In the genomic region with DNA sequence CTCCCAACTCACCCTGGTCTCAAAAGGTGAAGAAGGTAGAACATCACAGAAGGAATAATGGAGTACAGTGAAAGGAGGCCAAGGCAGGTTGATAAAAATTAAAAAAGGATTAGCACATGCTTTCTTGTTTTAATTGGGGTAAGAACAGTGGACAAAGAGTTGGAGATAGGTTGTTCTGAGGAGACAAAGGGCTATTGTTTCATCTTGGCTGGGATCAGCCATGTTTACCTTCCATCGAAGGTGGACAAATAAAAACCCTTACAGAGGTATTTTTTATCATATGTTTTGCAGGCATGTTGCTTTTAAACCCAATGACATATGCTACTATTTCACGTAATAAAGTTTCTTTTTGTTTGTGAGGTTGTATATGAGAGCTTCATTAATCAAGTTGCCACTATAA, we compare ENCODE assay signal across 34 cellular contexts. TPM values are rescaled to one million over a fixed set of nuclear protein-coding genes. Genes with fewer than 3 reads are reported as not detected.
"Had no signal": no experiment of that assay in that cellular context is flagged by ENCODE, and none has a peak within 500 bp of the region (broad histone marks: within the 10 kb centered on the region; RNA-seq: fewer than 3 reads in every experiment).

No MANE protein-coding gene starts in this region.

- H3K9me3 ChIP-seq: esophagus muscularis mucosa, gastroesophageal sphincter, heart left ventricle, neutrophil, pancreas, right atrium auricular region, sigmoid colon, testis, tibial artery had no signal

- H3K79me2 ChIP-seq: hepatocyte had no signal

- H3K27me3 ChIP-seq: esophagus muscularis mucosa, foreskin keratinocyte, gastroesophageal sphincter, heart left ventricle, hepatocyte, neutrophil, pancreas, right atrium auricular region, sigmoid colon, testis, tibial artery had no signal

- H3K4me3 ChIP-seq: esophagus muscularis mucosa, gastroesophageal sphincter, heart left ventricle, hepatocyte, lung, pancreas, right atrium auricular region, sigmoid colon, testis, tibial artery had no signal

- H3K9me3 Mint-ChIP-seq: memory B cell; natural killer cell; stimulated activated memory B cell treated with anti-CD40 and anti-IgM and Interleukin-4, amounts not matched to agents 10 μg/mL and 1 μg/mL and 100 μg/mL, for 72 hours; type B pancreatic cell had no signal

- H3K27me3 Mint-ChIP-seq: memory B cell; stimulated activated memory B cell treated with anti-CD40 and anti-IgM and Interleukin-4, amounts not matched to agents 10 μg/mL and 1 μg/mL and 100 μg/mL, for 72 hours; type B pancreatic cell had no signal

- H3K4me2 ChIP-seq: hepatocyte had no signal

- DNase-seq: cortex of kidney; effector CD4-positive, alpha-beta T cell; heart left ventricle; kidney; natural killer cell; pancreas; sigmoid colon; stimulated activated CD4-positive, alpha-beta T cell treated with anti-CD3 and anti-CD28 coated beads, Interleukin-2, amount 100 ng/mL, for 24 hours; stimulated activated CD4-positive, alpha-beta T cell treated with anti-CD3 and anti-CD28 coated beads, Interleukin-4, amount 100 ng/mL, for 24 hours; stimulated activated naive CD8-positive, alpha-beta T cell treated with anti-CD3 and anti-CD28 coated beads, Interleukin-15, Interleukin-2, amounts not matched to agents 100 U/mL and 50 U/mL, for 24 hours; substantia nigra; testis; tibial artery had no signal

- FAIRE-seq: kidney, pancreas had no signal

- H3K4me3 Mint-ChIP-seq: memory B cell; natural killer cell; stimulated activated memory B cell treated with anti-CD40 and anti-IgM and Interleukin-4, amounts not matched to agents 10 μg/mL and 1 μg/mL and 100 μg/mL, for 72 hours; type B pancreatic cell had no signal

- H3K4me1 Mint-ChIP-seq: memory B cell; natural killer cell; stimulated activated memory B cell treated with anti-CD40 and anti-IgM and Interleukin-4, amounts not matched to agents 10 μg/mL and 1 μg/mL and 100 μg/mL, for 72 hours had no signal

- H3K27ac Mint-ChIP-seq: memory B cell; natural killer cell; stimulated activated memory B cell treated with anti-CD40 and anti-IgM and Interleukin-4, amounts not matched to agents 10 μg/mL and 1 μg/mL and 100 μg/mL, for 72 hours; type B pancreatic cell had no signal

- H3K4me1 ChIP-seq: esophagus muscularis mucosa, gastroesophageal sphincter, pancreas, right atrium auricular region, testis had no signal

- ATAC-seq: foreskin keratinocyte; gastroesophageal sphincter; heart left ventricle; left lobe of liver; natural killer cell; pancreas; stimulated activated memory B cell treated with anti-CD40 and anti-IgM and Interleukin-4, amounts not matched to agents 10 μg/mL and 1 μg/mL and 100 μg/mL, for 72 hours; stimulated activated naive CD8-positive, alpha-beta T cell treated with anti-CD3 and anti-CD28 coated beads, Interleukin-15, Interleukin-2, amounts not matched to agents 100 U/mL and 50 U/mL, for 24 hours had no signal

- H3K27ac ChIP-seq: esophagus muscularis mucosa, foreskin keratinocyte, gastroesophageal sphincter, heart left ventricle, hepatocyte, neutrophil, pancreas, right atrium auricular region, sigmoid colon, tibial artery had no signal

- H2AFZ ChIP-seq: hepatocyte had no signal

RNA-seq across cellular contexts. Expression of gene ANKUB1, which starts 53.0 kb away (rescaled TPM):
- total RNA-seq: dermis microvascular lymphatic vessel endothelial cell, epithelial cell of proximal tubule, fibroblast of lung, gastroesophageal sphincter, heart left ventricle, hepatocyte, kidney, left lobe of liver, liver, mononuclear cell, natural killer cell, omental fat pad, pancreas, posterior vena cava, right atrium auricular region, sigmoid colon, skeletal muscle tissue, urinary bladder had no signal
- polyA plus RNA-seq: fibroblast of lung, heart left ventricle, hepatocyte, neural cell, pancreas, sigmoid colon, urinary bladder had no signal
